In genomic region chr1:216005916-216006315, GRCh38 we compare ENCODE assay signal across 8 cellular contexts.
A peak's percentile ranks its signal among the peaks of the same experiment; 100 is the strongest.
DNase-seq lines count a peak whose midpoint lies in the region; ATAC-seq and TF ChIP-seq lines count a peak whose summit lies in the region.

No MANE protein-coding gene starts in this region.

- peak; percentile 96 for ATAC-seq in GM19455 (IDR thresholded peaks at IDR 0.05; ENCODE audit: unreplicated experiment)
- ATAC-seq in HG03064 (IDR thresholded peaks at IDR 0.05; ENCODE audit: low read depth, unreplicated experiment): peak; percentile 98

- DNase-seq in Daoy (ENCODE audit: low read depth) (peak; percentile 14), RWPE1 (ENCODE audit: low spot score) (peak; percentile 13), iPS-NIHi11 (ENCODE audit: low spot score) (no peak), activated gamma-delta T cell treated with Interleukin-2 at 50 U/mL for 16 hours (no peak), NCI-H2081 treated with DMSO at 0.1 percent for 48 hours (lab: John Stamatoyannopoulos, UW) (no peak), ecto neural progenitor cell (ENCODE audit: low spot score) (no peak)

- no peak overlapping the region for H3K27ac ChIP-seq in RWPE1

- CTCF ChIA-PET in RWPE1 (lab: Yijun Ruan, JAX): no interaction called here

- POLR2A ChIA-PET in RWPE1 (lab: Yijun Ruan, JAX; ENCODE audit: low non-redundant PET): no interaction called here

- no peak for TF ChIP-seq CTCF in RWPE1 (conservative IDR thresholded peaks at IDR 0.05; ENCODE audit: low read depth)

Comparison
In these comparisons a context has a peak if more than half of its experiments do, and no peak if none do; other contexts are left out.
1. DNase-seq: peak in Daoy (single experiment) and RWPE1 (single experiment); none in iPS-NIHi11 (single experiment), activated gamma-delta T cell treated with Interleukin-2 at 50 U/mL for 16 hours (single experiment), NCI-H2081 treated with DMSO at 0.1 percent for 48 hours (single experiment) and ecto neural progenitor cell (single experiment).